ENCODE assay signal across 8 cellular contexts in genomic region chr5:146130440-146131045, GRCh38. TPM values are rescaled to one million over a fixed set of nuclear protein-coding genes. Genes with fewer than 3 reads are reported as not detected.
DNase-seq lines count a peak whose midpoint lies in the region; ATAC-seq, FAIRE-seq and TF ChIP-seq lines count a peak whose summit lies in the region.

No MANE protein-coding gene starts in this region.

- POLR2A ChIA-PET in K562 (lab: Yijun Ruan, JAX): interaction anchor here (0.8 to 1.0 kb wide), 2 partner anchors 10 to 13 kb away, joined by 3 to 4 read pairs; no protein-coding TSS in a partner anchor

- no peaks in the 10 kb centered on the region for H3K9me3 Mint-ChIP-seq in CD4-positive, CD25-positive, alpha-beta regulatory T cell

- H3K27me3 ChIP-seq in CD4-positive, CD25-positive, alpha-beta regulatory T cell (ENCODE audit: control insufficient read depth, insufficient read depth, low read length): no peaks in the 10 kb centered on the region
- H3K27me3 ChIP-seq in HL-60 (ENCODE audit: insufficient read depth, poor library complexity, severe bottlenecking) (no peaks in the 10 kb centered on the region), K562 (ENCODE audit: control insufficient read depth in 2 of 2, insufficient read depth in 2 of 2, low read length in 2 of 2) (no peaks in the 10 kb centered on the region)

- no peaks in the 10 kb centered on the region for H3K4me1 ChIP-seq in CD4-positive, CD25-positive, alpha-beta regulatory T cell (ENCODE audit: control insufficient read depth, insufficient read depth, low read length, poor library complexity, severe bottlenecking)
- H3K4me1 ChIP-seq in K562 (replicated peaks in 1 of 2; ENCODE audit: control insufficient read depth in 2 of 2, insufficient read depth in 2 of 2, low read length in 2 of 2): no peaks in the 10 kb centered on the region

- H3K36me3 ChIP-seq in CD4-positive, CD25-positive, alpha-beta regulatory T cell (ENCODE audit: control insufficient read depth, insufficient read depth, low read length): peaks cover 83% of the 10 kb centered on the region
- H3K36me3 ChIP-seq in K562 (ENCODE audit: control insufficient read depth, insufficient read depth, low read length): peaks cover 96% of the 10 kb centered on the region

- no peaks in the 10 kb centered on the region for H3K27me3 Mint-ChIP-seq in CD4-positive, CD25-positive, alpha-beta regulatory T cell

- ATAC-seq in CD4-positive, CD25-positive, alpha-beta regulatory T cell (ENCODE audit: low read depth in 2 of 2): no peak
- peak; percentile 50; the same call in 2 of the 3 replicates for ATAC-seq in K562
- no peak for ATAC-seq in activated CD4-positive, CD25-positive, alpha-beta regulatory T cell treated with anti-CD3 and anti-CD28 coated beads, Interleukin-2, amount 50 U/mL, for 24 hours

- H3K9ac ChIP-seq in K562 (ENCODE audit: insufficient read depth in 1 of 2, low read depth in 2 of 2, low read length in 2 of 2): no peak overlapping the region

- no peaks in the 10 kb centered on the region for H3K9me1 ChIP-seq in K562 (ENCODE audit: control insufficient read depth, insufficient read depth, low read length)

- no peak overlapping the region for H3K4me3 ChIP-seq in CD4-positive, CD25-positive, alpha-beta regulatory T cell (ENCODE audit: low read depth, low read length)
- H3K4me3 ChIP-seq in HL-60 (replicated peaks; ENCODE audit: insufficient read depth, low read length) (no peak overlapping the region), K562 (no peak overlapping the region)

- TF ChIP-seq RAD21 in K562 (CRISPR knock-in tag; conservative IDR thresholded peaks at IDR 0.05 in 1 of 2, IDR thresholded peaks at IDR 0.05 in 1 of 2): peak; percentile 58 to 72; a peak in 3 of 4 replicates

- no TSS peak for BruUV-seq in K562 (replicated peaks; lab: Mats Ljungman, UMichigan)

- TF ChIP-seq POLR2A in K562 (conservative IDR thresholded peaks at IDR 0.05): no peak

- H3K27ac Mint-ChIP-seq in CD4-positive, CD25-positive, alpha-beta regulatory T cell: no peak overlapping the region

- no peak overlapping the region for H2AFZ ChIP-seq in K562 (ENCODE audit: low read depth, low read length)

- in situ Hi-C loops in K562 (cut with MboI): no loop called here

- no peaks in the 10 kb centered on the region for H3K79me2 ChIP-seq in K562 (ENCODE audit: control insufficient read depth, insufficient read depth, low read length)

- TF ChIP-seq CTCF in HL-60 (IDR thresholded peaks at IDR 0.05; ENCODE audit: insufficient read depth, low read length): peak; percentile 19
- peak in 2 of 3 experiments; percentile 35 to 63; a peak in 4 of 6 replicates for TF ChIP-seq CTCF in K562 (IDR thresholded peaks at IDR 0.05 in 2 of 3, conservative IDR thresholded peaks at IDR 0.05 in 1 of 3; ENCODE audit: insufficient read depth in 2 of 3, low read depth in 1 of 3, low read length in 3 of 3)

- DNase-seq in CD4-positive, CD25-positive, alpha-beta regulatory T cell: peak in 2 of 3 donors; percentile 22 to 28
- DNase-seq in HL-60 (ENCODE audit: low read depth in 1 of 2, low spot score in 1 of 2) (no peak), K562 (ENCODE audit: extremely low read depth in 1 of 4, low spot score in 3 of 4) (peak in 1 of 4 experiments; percentile 21), lung microvascular endothelial cell (ENCODE audit: low read depth in 2 of 2) (peak; percentile 45 to 57), iPS-NIHi11 (ENCODE audit: low spot score) (no peak), NCI-H187 treated with DMSO at 0.1 percent for 48 hours (lab: John Stamatoyannopoulos, UW) (no peak)
- no peak for DNase-seq in stimulated activated CD4-positive, alpha-beta T cell treated with anti-CD3 and anti-CD28 coated beads, Interleukin-4, amount 100 ng/mL, for 24 hours

- H3K27ac ChIP-seq in CD4-positive, CD25-positive, alpha-beta regulatory T cell (ENCODE audit: insufficient read depth, low read length, poor library complexity, severe bottlenecking): no peak overlapping the region
- H3K27ac ChIP-seq in HL-60 (replicated peaks) (no peak overlapping the region), K562 (ENCODE audit: extremely low read depth, low read depth, low read length) (no peak overlapping the region)

- CTCF ChIA-PET in K562 (lab: Yijun Ruan, JAX; ENCODE audit: low intra/inter-chr PET ratio): interaction anchor here (0.6 to 1.3 kb wide), 2 partner anchors 305 to 441 kb away, joined by 3 to 6 read pairs; no protein-coding TSS in a partner anchor

- no peak for TF ChIP-seq EP300 in K562 (IDR thresholded peaks at IDR 0.05; ENCODE audit: low read length)

- 0 out of 2 replicates have a peak, but pooled peaks cover 3% of the 10 kb centered on the region for H4K20me1 ChIP-seq in K562 (replicated peaks; ENCODE audit: control insufficient read depth, insufficient read depth, low read length)

- no peak overlapping the region for H3K4me3 Mint-ChIP-seq in CD4-positive, CD25-positive, alpha-beta regulatory T cell

- WGBS in K562 (ENCODE audit: insufficient coverage, low coverage, missing lambda C conversion rate): 45% methylated on average over 3 of the region's 3 CpGs

- H3K4me1 Mint-ChIP-seq in CD4-positive, CD25-positive, alpha-beta regulatory T cell: peaks cover 0 to 5% (median under 1%) of the 10 kb centered on the region in 4 donors

- intact Hi-C loops in K562 (cut with micrococcal nuclease): loop anchor here (1.0 to 5.0 kb wide), 2 partner anchors 77 to 433 kb away; no protein-coding TSS in a partner anchor

- H3K9me3 ChIP-seq in CD4-positive, CD25-positive, alpha-beta regulatory T cell (ENCODE audit: control insufficient read depth in 2 of 2, low read length in 2 of 2): no peaks in the 10 kb centered on the region
- no peaks in the 10 kb centered on the region for H3K9me3 ChIP-seq in K562 (replicated peaks; ENCODE audit: control insufficient read depth, insufficient read depth, low read depth, low read length)

- FAIRE-seq in K562 (lab: Jason Lieb, UNC): peak; percentile 44

- H3K36me3 Mint-ChIP-seq in CD4-positive, CD25-positive, alpha-beta regulatory T cell: peaks cover 41% of the 10 kb centered on the region

- no peak overlapping the region for H3K4me2 ChIP-seq in K562 (ENCODE audit: insufficient read depth, low read length)

RNA-seq across cellular contexts. Expression of gene PLAC8L1, which starts 25.2 kb away (rescaled TPM):
- 0.67 TPM for total RNA-seq in CD4-positive, CD25-positive, alpha-beta regulatory T cell
- not detected for polyA plus RNA-seq in CD4-positive, CD25-positive, alpha-beta regulatory T cell
- total RNA-seq in K562 (2011; cell fraction: chromatin; rRNA removed; ENCODE audit: low replicate concordance): 0.97 TPM in 1 of 2 replicates, not detected in the other
- not detected in 2 replicates for total RNA-seq in K562 (2011; cell fraction: nucleolus; rRNA removed)
- 0.73 TPM in 1 of 2 replicates, not detected in the other for total RNA-seq in K562 (2011; cell fraction: nucleoplasm; rRNA removed)
- total RNA-seq in K562 (2014; rRNA removed) (not detected in 2 replicates), K562 (2014; rRNA removed; fragmentation: Illumina TruSeq; extraction: Trizol) (0.25 TPM in 1 of 2 replicates, not detected in the other), K562 (2015; rRNA removed; fragmentation: Illumina TruSeq; extraction: Trizol) (not detected in 2 replicates), K562 (2021) (0.27 TPM in 1 of 2 replicates, not detected in the other), lung microvascular endothelial cell (0.20 TPM in 1 of 2 replicates, not detected in the other)
- polyA plus RNA-seq in K562 (2011; rRNA removed) (0.36 and 0.76 TPM in 2 replicates), K562 (2014; fragmentation: Illumina TruSeq; extraction: Trizol) (0.43 TPM in 1 of 2 replicates, not detected in the other), K562 (2014; fragmentation: Nextera tagmentation; extraction: Ambion mirVana) (under 1 TPM; 0.10 to 0.17 TPM), K562 (2014; rRNA removed) (not detected in 2 replicates)
- 0.52 TPM in 1 of 2 replicates, not detected in the other for polyA plus RNA-seq in K562 (2011; cell fraction: cytosol; rRNA removed)
- 1.1 and 1.8 TPM in 2 replicates for polyA plus RNA-seq in K562 (2011; cell fraction: nucleus; rRNA removed)
- polyA plus RNA-seq in K562 (2012): 0.18 TPM in 1 of 2 replicates, not detected in the other
- not detected in 2 replicates for polyA minus RNA-seq in K562 (2011; rRNA and poly(A)+ RNA removed)
- not detected in 2 replicates for polyA minus RNA-seq in K562 (2011; cell fraction: cytosol; rRNA and poly(A)+ RNA removed)
- polyA minus RNA-seq in K562 (2011; cell fraction: nucleus; rRNA and poly(A)+ RNA removed): 0.67 TPM in 1 of 2 replicates, not detected in the other

RNA-seq across cellular contexts. Expression of gene LARS1, which starts 51.9 kb away (rescaled TPM):
- 72.6 TPM for total RNA-seq in CD4-positive, CD25-positive, alpha-beta regulatory T cell
- 10 to 100 TPM; 80.5 to 95.7 (median 85.7) TPM for polyA plus RNA-seq in CD4-positive, CD25-positive, alpha-beta regulatory T cell
- total RNA-seq in K562 (2011; cell fraction: chromatin; rRNA removed; ENCODE audit: low replicate concordance): 168 and 624 TPM in 2 replicates
- 53.9 and 70.5 TPM in 2 replicates for total RNA-seq in K562 (2011; cell fraction: nucleolus; rRNA removed)
- total RNA-seq in K562 (2011; cell fraction: nucleoplasm; rRNA removed): 141 and 178 TPM in 2 replicates
- 122 and 125 TPM in 2 replicates for total RNA-seq in K562 (2014; rRNA removed)
- 216 and 249 TPM in 2 replicates for total RNA-seq in K562 (2014; rRNA removed; fragmentation: Illumina TruSeq; extraction: Trizol)
- total RNA-seq in K562 (2015; rRNA removed; fragmentation: Illumina TruSeq; extraction: Trizol): 149 and 164 TPM in 2 replicates
- 159 and 162 TPM in 2 replicates for total RNA-seq in K562 (2021)
- polyA plus RNA-seq in K562 (2011; rRNA removed): 62.2 and 66.8 TPM in 2 replicates
- polyA plus RNA-seq in K562 (2011; cell fraction: cytosol; rRNA removed): 15.1 and 43.3 TPM in 2 replicates
- polyA plus RNA-seq in K562 (2011; cell fraction: nucleus; rRNA removed): 63.3 and 92.7 TPM in 2 replicates
- 152 and 158 TPM in 2 replicates for polyA plus RNA-seq in K562 (2012)
- 151 and 187 TPM in 2 replicates for polyA plus RNA-seq in K562 (2014; fragmentation: Illumina TruSeq; extraction: Trizol)
- 100 to 1,000 TPM; 132 to 135 TPM for polyA plus RNA-seq in K562 (2014; fragmentation: Nextera tagmentation; extraction: Ambion mirVana)
- polyA plus RNA-seq in K562 (2014; rRNA removed): 111 and 112 TPM in 2 replicates
- 143 and 238 TPM in 2 replicates for polyA minus RNA-seq in K562 (2011; rRNA and poly(A)+ RNA removed)
- polyA minus RNA-seq in K562 (2011; cell fraction: cytosol; rRNA and poly(A)+ RNA removed): 66.3 and 108 TPM in 2 replicates
- polyA minus RNA-seq in K562 (2011; cell fraction: nucleus; rRNA and poly(A)+ RNA removed): 50.4 and 137 TPM in 2 replicates
- total RNA-seq in lung microvascular endothelial cell: 74.1 and 98.8 TPM in 2 replicates

Comparison
In these comparisons a context has a peak if more than half of its experiments do, and no peak if none do; other contexts are left out.
1. DNase-seq: peak in CD4-positive, CD25-positive, alpha-beta regulatory T cell (2 of 3) and lung microvascular endothelial cell (2 of 2); none in HL-60 (0 of 2), stimulated activated CD4-positive, alpha-beta T cell treated with anti-CD3 and anti-CD28 coated beads, Interleukin-4, amount 100 ng/mL, for 24 hours (single experiment), iPS-NIHi11 (single experiment) and NCI-H187 treated with DMSO at 0.1 percent for 48 hours (single experiment).